23 cellular contexts compared by ENCODE assay signal in genomic region chr16:63720848-63721247, GRCh38.
A peak's percentile ranks its signal among the peaks of the same experiment; 100 is the strongest.
DNase-seq lines count a peak whose midpoint lies in the region; ATAC-seq and TF ChIP-seq lines count a peak whose summit lies in the region.
"Had no signal": no experiment of that assay in that cellular context is flagged by ENCODE, and none has a peak within 500 bp of the region (broad histone marks: within the 10 kb centered on the region; RNA-seq: fewer than 3 reads in every experiment).

No MANE protein-coding gene starts in this region.

- no peak overlapping the region for H2AFZ ChIP-seq in GM23338

- POLR2A ChIA-PET in A673 (lab: Charles Lee; ENCODE audit: low non-redundant PET) = no interaction called here

- peaks cover 2% of the 10 kb centered on the region; the same call in 2 of the 3 replicates for H3K9me3 Mint-ChIP-seq in GM23338
- H3K9me3 Mint-ChIP-seq: neural crest cell had no signal

- no peaks in the 10 kb centered on the region for H3F3A ChIP-seq in GM23338 (replicated peaks; ENCODE audit: low read depth)

- peaks cover 5% of the 10 kb centered on the region; the same call in 2 of the 3 replicates for H3K36me3 Mint-ChIP-seq in GM23338 (ENCODE audit: low read depth)
- H3K36me3 Mint-ChIP-seq: activated naive CD4-positive, alpha-beta T cell treated with anti-CD3 and anti-CD28 coated beads, Interleukin-2, amount 10 ng/mL, durations not matched to agents 7 days and 5 days had no signal

- H3K79me2 ChIP-seq in GM23338 (replicated peaks; ENCODE audit: insufficient read depth) = no peaks in the 10 kb centered on the region

- H3K27me3 ChIP-seq in A673 (replicated peaks; ENCODE audit: insufficient read depth, low read depth, low read length, poor library complexity) (no peaks in the 10 kb centered on the region), GM23338 (ENCODE audit: insufficient read depth) (no peaks in the 10 kb centered on the region)
- H3K27me3 ChIP-seq: gastroesophageal sphincter, SJCRH30 had no signal

- no peaks in the 10 kb centered on the region for H3K4me1 Mint-ChIP-seq in GM23338
- H3K4me1 Mint-ChIP-seq: activated B cell treated with CpG ODN at 0.5 μM for 24 hours; activated naive CD4-positive, alpha-beta T cell treated with anti-CD3 and anti-CD28 coated beads, Interleukin-2, amount 10 ng/mL, durations not matched to agents 7 days and 5 days; neural crest cell had no signal

- no TSS peak for BruUV-seq in A673 (replicated peaks; lab: Mats Ljungman, UMichigan)

- H3K9me2 ChIP-seq in GM23338 (ENCODE audit: insufficient read depth) = no peaks in the 10 kb centered on the region; the same call in 1 of the 2 replicates

- H3K4me3 ChIP-seq in A673 (ENCODE audit: low read depth, low read length, poor library complexity, severe bottlenecking) (no peak overlapping the region), GM23338 (no peak overlapping the region), fibroblast of villous mesenchyme (ENCODE audit: low read depth, low read length) (no peak overlapping the region)
- H3K4me3 ChIP-seq: coronary artery, gastroesophageal sphincter, SJCRH30 had no signal

- H3K4me2 ChIP-seq in GM23338 = no peak overlapping the region

- TF ChIP-seq CTCF in A673 (conservative IDR thresholded peaks at IDR 0.05; ENCODE audit: low read depth, low read length) (0 out of 2 replicates have a peak, but pooled peaks have one; percentile 15), GM23338 (conservative IDR thresholded peaks at IDR 0.05; ENCODE audit: low read depth in 2 of 2) (peak; percentile 52 to 57), fibroblast of villous mesenchyme (IDR thresholded peaks at IDR 0.05; ENCODE audit: insufficient read depth, low read depth, low read length) (peak; percentile 2)

- H3K27ac Mint-ChIP-seq in GM23338 = no peak overlapping the region
- H3K27ac Mint-ChIP-seq: activated B cell treated with CpG ODN at 0.5 μM for 24 hours; activated CD8-positive, alpha-beta T cell treated with anti-CD3 and anti-CD28 coated beads for 36 hours; activated naive CD4-positive, alpha-beta T cell treated with anti-CD3 and anti-CD28 coated beads, Interleukin-2, amount 10 ng/mL, durations not matched to agents 7 days and 5 days; activated T-cell treated with anti-CD3 and anti-CD28 coated beads, Interleukin-2, amount 50 U/mL, for 24 hours; T-helper 2 cell treated with Interferon-gamma antibody and Interleukin-4, amounts not matched to agents 5 μg/mL and 100 μg/mL, for 36 hours had no signal

- H3K4me1 ChIP-seq in A673 (ENCODE audit: insufficient read depth, low read length, poor library complexity, severe bottlenecking) = no peaks in the 10 kb centered on the region
- no peaks in the 10 kb centered on the region for H3K4me1 ChIP-seq in GM23338 (ENCODE audit: insufficient read depth)
- H3K4me1 ChIP-seq: gastroesophageal sphincter, SJCRH30 had no signal

- H4K20me1 ChIP-seq in GM23338 (replicated peaks; ENCODE audit: insufficient read depth) = no peaks in the 10 kb centered on the region

- no peaks in the 10 kb centered on the region for H3K9me3 ChIP-seq in A673 (ENCODE audit: low read depth, low read length, poor library complexity, severe bottlenecking)
- H3K9me3 ChIP-seq: gastroesophageal sphincter, SJCRH30 had no signal

- peak; percentile 4 for DNase-seq in A673 (ENCODE audit: low spot score)
- no peak for DNase-seq in GM23338 (ENCODE audit: low spot score)
- peak; percentile 1 for DNase-seq in SW480 (ENCODE audit: low spot score)
- DNase-seq in fibroblast of villous mesenchyme (ENCODE audit: low read depth) = no peak
- DNase-seq in EL = no peak
- no peak for DNase-seq in NCI-H345 (lab: John Stamatoyannopoulos, UW)
- no peak for DNase-seq in germinal center (ENCODE audit: low spot score)
- DNase-seq: activated B cell treated with CpG ODN at 0.5 μM for 24 hours; activated CD8-positive, alpha-beta T cell treated with anti-CD3 and anti-CD28 coated beads for 36 hours; activated naive CD4-positive, alpha-beta T cell treated with anti-CD3 and anti-CD28 coated beads, Interleukin-2, amount 10 ng/mL, durations not matched to agents 7 days and 5 days; activated T-cell treated with anti-CD3 and anti-CD28 coated beads, Interleukin-2, amount 50 U/mL, for 24 hours; midbrain; NCI-H1417; NCI-H2171; NCI-H526 treated with DMSO at 0.1 percent for 48 hours; PC-3 had no signal

- intact Hi-C loops in A673 (cut with micrococcal nuclease; ENCODE audit: unreplicated experiment) = no loop called here

- no peak for ATAC-seq in GM23338
- no peak for ATAC-seq in HG03139 (IDR thresholded peaks at IDR 0.05; ENCODE audit: unreplicated experiment)
- ATAC-seq: activated CD8-positive, alpha-beta T cell treated with anti-CD3 and anti-CD28 coated beads for 36 hours; gastroesophageal sphincter; left lobe of liver; PC-3 had no signal

- H3K4me3 Mint-ChIP-seq in GM23338 = no peak overlapping the region
- H3K4me3 Mint-ChIP-seq: activated B cell treated with CpG ODN at 0.5 μM for 24 hours; activated CD8-positive, alpha-beta T cell treated with anti-CD3 and anti-CD28 coated beads for 36 hours; activated naive CD4-positive, alpha-beta T cell treated with anti-CD3 and anti-CD28 coated beads, Interleukin-2, amount 10 ng/mL, durations not matched to agents 7 days and 5 days; activated T-cell treated with anti-CD3 and anti-CD28 coated beads, Interleukin-2, amount 50 U/mL, for 24 hours; neural crest cell; T-helper 2 cell treated with Interferon-gamma antibody and Interleukin-4, amounts not matched to agents 5 μg/mL and 100 μg/mL, for 36 hours had no signal

- CTCF ChIA-PET in A673 (lab: Charles Lee) = no interaction called here

- H3K36me3 ChIP-seq in A673 (ENCODE audit: insufficient read depth, low read length, poor library complexity, severe bottlenecking) (no peaks in the 10 kb centered on the region), GM23338 (ENCODE audit: insufficient read depth) (no peaks in the 10 kb centered on the region)
- H3K36me3 ChIP-seq: gastroesophageal sphincter, SJCRH30 had no signal

- H3K27ac ChIP-seq in A673 (ENCODE audit: low read depth, low read length, poor library complexity, severe bottlenecking) (no peak overlapping the region), GM23338 (ENCODE audit: low read depth) (no peak overlapping the region)
- H3K27ac ChIP-seq: coronary artery, gastroesophageal sphincter, SJCRH30 had no signal

- no peaks in the 10 kb centered on the region for H3K27me3 Mint-ChIP-seq in GM23338 (ENCODE audit: insufficient read depth, low read depth, poor library complexity)
- H3K27me3 Mint-ChIP-seq: activated B cell treated with CpG ODN at 0.5 μM for 24 hours; activated CD8-positive, alpha-beta T cell treated with anti-CD3 and anti-CD28 coated beads for 36 hours; activated naive CD4-positive, alpha-beta T cell treated with anti-CD3 and anti-CD28 coated beads, Interleukin-2, amount 10 ng/mL, durations not matched to agents 7 days and 5 days; activated T-cell treated with anti-CD3 and anti-CD28 coated beads, Interleukin-2, amount 50 U/mL, for 24 hours had no signal

TF ChIP-seq in GM23338, 12 proteins besides CTCF, POLR2A, EP300 and RAD21 (continues in another document):
- no peak for TF ChIP-seq EZH2phosphoT487 (IDR thresholded peaks at IDR 0.05; ENCODE audit: unreplicated experiment)
- no peak for TF ChIP-seq CREB1 (CRISPR knock-in tag; IDR thresholded peaks at IDR 0.05; ENCODE audit: low read depth)
- no peak for TF ChIP-seq REST (IDR thresholded peaks at IDR 0.05; ENCODE audit: unreplicated experiment)
- no peak for TF ChIP-seq ETS1 (IDR thresholded peaks at IDR 0.05)
- no peak for TF ChIP-seq POLR2AphosphoS5 (IDR thresholded peaks at IDR 0.05; ENCODE audit: low read depth)
- no peak for TF ChIP-seq NANOG (IDR thresholded peaks at IDR 0.05; ENCODE audit: borderline replicate concordance)
- no peak for TF ChIP-seq EZH2 (IDR thresholded peaks at IDR 0.05; ENCODE audit: low read depth, unreplicated experiment)
- no peak for TF ChIP-seq JUNB (IDR thresholded peaks at IDR 0.05; ENCODE audit: unreplicated experiment)
- no peak for TF ChIP-seq ZNF114 (CRISPR knock-in tag; IDR thresholded peaks at IDR 0.05)
- TF ChIP-seq STAT1 (IDR thresholded peaks at IDR 0.05; ENCODE audit: unreplicated experiment) = no peak
- TF ChIP-seq ZNF331 (CRISPR knock-in tag; IDR thresholded peaks at IDR 0.05; ENCODE audit: low read depth) = no peak

Comparison
In these comparisons a context has a peak if more than half of its experiments do, and no peak if none do; other contexts are left out.
1. DNase-seq: peak in A673 (single experiment) and SW480 (single experiment); none in GM23338 (single experiment), fibroblast of villous mesenchyme (single experiment), EL (single experiment), NCI-H345 (single experiment) and germinal center (single experiment).
2. CTCF ChIP-seq: peak in every context shown above with its lines; median percentile 54 in GM23338; 15 in A673; 2 in fibroblast of villous mesenchyme.